ENCODE assay signal across 25 cellular contexts in the genomic region with DNA sequence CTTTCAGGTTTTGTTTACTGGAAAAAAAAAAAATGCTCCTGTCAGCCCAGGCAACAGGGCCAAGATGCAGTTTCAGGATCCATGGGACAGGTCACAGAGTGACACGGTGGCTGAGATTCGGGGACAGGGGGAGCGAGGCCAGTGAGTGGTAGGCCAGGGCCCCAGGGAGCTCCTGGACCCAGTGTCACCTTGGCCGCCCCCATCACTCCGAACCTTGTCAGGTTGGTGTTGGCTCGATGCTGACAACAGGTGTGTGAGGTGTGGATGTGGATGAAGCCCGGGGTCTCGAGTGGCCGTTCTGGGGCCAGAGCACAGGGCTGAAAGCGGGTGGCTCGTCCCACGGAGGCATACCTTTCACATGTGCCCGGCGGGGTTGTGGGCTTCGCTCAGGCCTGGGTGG. TPM values are rescaled to one million over a fixed set of nuclear protein-coding genes. Genes with fewer than 3 reads are reported as not detected.
A peak's percentile ranks its signal among the peaks of the same experiment; 100 is the strongest.
DNase-seq lines count a peak whose midpoint lies in the region; ATAC-seq, FAIRE-seq and TF ChIP-seq lines count a peak whose summit lies in the region.
"Had no signal": no experiment of that assay in that cellular context is flagged by ENCODE, and none has a peak within 500 bp of the region (broad histone marks: within the 10 kb centered on the region; RNA-seq: fewer than 3 reads in every experiment).

No MANE protein-coding gene starts in this region.

- peak overlapping the region; percentile 48 for H2AFZ ChIP-seq in IMR-90 (replicated peaks; ENCODE audit: low read length, poor library complexity)
- no peak overlapping the region for H2AFZ ChIP-seq in endothelial cell of umbilical vein (ENCODE audit: low read depth, low read length)

- H3K4me3 ChIP-seq in IMR-90 (ENCODE audit: insufficient read depth, low read depth, low read length) (no peak overlapping the region), endothelial cell of umbilical vein (replicated peaks in 1 of 3; ENCODE audit: insufficient read depth in 1 of 3, low read depth in 1 of 3, low read length in 3 of 3) (no peak overlapping the region)
- H3K4me3 ChIP-seq: left lung, ovary, upper lobe of left lung had no signal

- H3K4ac ChIP-seq in IMR-90 (ENCODE audit: low read depth, low read length) = no peak overlapping the region

- dilution Hi-C loops in IMR-90 (cut with HindIII; ENCODE audit: low sequenced_read_pairs, unreplicated experiment) (no loop called here), endothelial cell of umbilical vein (cut with MboI; ENCODE audit: extremely low pct_ligation_motif_present, low sequenced_read_pairs) (no loop called here)

- no peak overlapping the region for H3K9ac ChIP-seq in IMR-90 (ENCODE audit: low read depth, low read length)
- H3K9ac ChIP-seq in endothelial cell of umbilical vein (replicated peaks; ENCODE audit: extremely low read depth, insufficient read depth, low read length) = no peak overlapping the region

- no peaks in the 10 kb centered on the region for H3K27me3 Mint-ChIP-seq in activated CD8-positive, alpha-beta memory T cell treated with anti-CD3 and anti-CD28 coated beads, Interleukin-2, amount 10 ng/mL, durations not matched to agents 7 days and 5 days
- H3K27me3 Mint-ChIP-seq: activated naive CD8-positive, alpha-beta T cell; activated T-helper 17 cell treated with anti-CD3 and anti-CD28 coated beads, Interleukin-2, amount 50 U/mL, for 72 hours; CD4-positive, CD25-positive, alpha-beta regulatory T cell; naive thymus-derived CD4-positive, alpha-beta T cell had no signal

- no peak overlapping the region for H3K56ac ChIP-seq in IMR-90 (ENCODE audit: extremely low read depth, insufficient read depth, low read length)

- ATAC-seq in activated CD8-positive, alpha-beta memory T cell treated with anti-CD3 and anti-CD28 coated beads, Interleukin-2, amount 10 ng/mL, durations not matched to agents 7 days and 5 days = no peak
- no peak for ATAC-seq in IMR-90 (ENCODE audit: low read depth)
- ATAC-seq: activated T-helper 17 cell treated with anti-CD3 and anti-CD28 coated beads, Interleukin-2, amount 50 U/mL, for 72 hours; left lung; naive thymus-derived CD4-positive, alpha-beta T cell had no signal

- H3K4me2 ChIP-seq in IMR-90 (ENCODE audit: low read depth, low read length) (no peak overlapping the region), endothelial cell of umbilical vein (ENCODE audit: insufficient read depth, low read length) (no peak overlapping the region)

- H3K9me3 Mint-ChIP-seq in activated CD8-positive, alpha-beta memory T cell treated with anti-CD3 and anti-CD28 coated beads, Interleukin-2, amount 10 ng/mL, durations not matched to agents 7 days and 5 days (ENCODE audit: low read depth) = no peaks in the 10 kb centered on the region
- H3K9me3 Mint-ChIP-seq: activated T-helper 17 cell treated with anti-CD3 and anti-CD28 coated beads, Interleukin-2, amount 50 U/mL, for 72 hours; CD4-positive, CD25-positive, alpha-beta regulatory T cell; mesothelial cell of epicardium had no signal

- no peak overlapping the region for H2BK20ac ChIP-seq in IMR-90 (ENCODE audit: low read depth, low read length)

- peaks cover 5 to 7% of the 10 kb centered on the region in 2 experiments; a peak in 1 of 4 replicates for H3K79me1 ChIP-seq in IMR-90 (ENCODE audit: low read depth in 1 of 2, low read length in 2 of 2)

- POLR2A ChIA-PET in IMR-90 (lab: Charles Lee; ENCODE audit: unreplicated experiment) (no interaction called here), endothelial cell of umbilical vein (lab: Charles Lee) (interaction anchor here (0.7 kb wide), 1 partner anchor 202 kb away, joined by 7 read pairs; no protein-coding TSS in a partner anchor)

- H3K36me3 Mint-ChIP-seq in activated CD8-positive, alpha-beta memory T cell treated with anti-CD3 and anti-CD28 coated beads, Interleukin-2, amount 10 ng/mL, durations not matched to agents 7 days and 5 days = peaks cover 23% of the 10 kb centered on the region

- H4K91ac ChIP-seq in IMR-90 (ENCODE audit: insufficient read depth, low read depth, low read length) = no peak overlapping the region

- H3K36me3 ChIP-seq in IMR-90 (ENCODE audit: control insufficient read depth, insufficient read depth, low read length) = peaks cover 52% of the 10 kb centered on the region
- H3K36me3 ChIP-seq in endothelial cell of umbilical vein (ENCODE audit: control insufficient read depth in 2 of 2, extremely low read depth in 1 of 2, insufficient read depth in 2 of 2, low read length in 2 of 2) = peaks cover 8 to 49% of the 10 kb centered on the region in 2 experiments
- H3K36me3 ChIP-seq: ovary had no signal

- H3K9me1 ChIP-seq in IMR-90 (ENCODE audit: insufficient read depth, low read length) (no peaks in the 10 kb centered on the region), endothelial cell of umbilical vein (replicated peaks; ENCODE audit: control insufficient read depth, extremely low read depth, insufficient read depth, low read length) (no peaks in the 10 kb centered on the region)

- no peaks in the 10 kb centered on the region for H3K79me2 ChIP-seq in endothelial cell of umbilical vein (ENCODE audit: control insufficient read depth, insufficient read depth, low read length)

- FAIRE-seq in endothelial cell of umbilical vein (lab: Jason Lieb, UNC) = no peak
- FAIRE-seq: astrocyte, endometrium had no signal

- in situ Hi-C loops in IMR-90 (cut with MboI; ENCODE audit: low sequenced_read_pairs) = no loop called here

- H3K4me3 Mint-ChIP-seq in activated CD8-positive, alpha-beta memory T cell treated with anti-CD3 and anti-CD28 coated beads, Interleukin-2, amount 10 ng/mL, durations not matched to agents 7 days and 5 days = no peak overlapping the region
- H3K4me3 Mint-ChIP-seq: activated naive CD8-positive, alpha-beta T cell; activated T-helper 17 cell treated with anti-CD3 and anti-CD28 coated beads, Interleukin-2, amount 50 U/mL, for 72 hours; CD4-positive, CD25-positive, alpha-beta regulatory T cell; mesothelial cell of epicardium had no signal

- TF ChIP-seq RAD21 in IMR-90 (IDR thresholded peaks at IDR 0.05; ENCODE audit: low read length) = no peak

- H3K23ac ChIP-seq in IMR-90 (ENCODE audit: low read depth, low read length) = no peak overlapping the region

- TF ChIP-seq CTCF in IMR-90 (conservative IDR thresholded peaks at IDR 0.05; ENCODE audit: low read depth, low read length) (no peak), endothelial cell of umbilical vein (IDR thresholded peaks at IDR 0.05; ENCODE audit: extremely low read depth in 1 of 2, insufficient read depth in 1 of 2, low read depth in 1 of 2, low read length in 2 of 2) (no peak)

- CTCF ChIA-PET in activated CD8-positive, alpha-beta memory T cell treated with anti-CD3 and anti-CD28 coated beads, Interleukin-2, amount 10 ng/mL, durations not matched to agents 7 days and 5 days (lab: Charles Lee) = no interaction called here
- CTCF ChIA-PET in IMR-90 (lab: Yijun Ruan, JAX) (no interaction called here), endothelial cell of umbilical vein (lab: Charles Lee) (no interaction called here)

- H3K27ac Mint-ChIP-seq in activated CD8-positive, alpha-beta memory T cell treated with anti-CD3 and anti-CD28 coated beads, Interleukin-2, amount 10 ng/mL, durations not matched to agents 7 days and 5 days = peak overlapping the region; percentile 30
- H3K27ac Mint-ChIP-seq: activated naive CD8-positive, alpha-beta T cell; activated T-helper 17 cell treated with anti-CD3 and anti-CD28 coated beads, Interleukin-2, amount 50 U/mL, for 72 hours; CD4-positive, CD25-positive, alpha-beta regulatory T cell; mesothelial cell of epicardium had no signal

- H3K4me1 ChIP-seq in IMR-90 (ENCODE audit: control insufficient read depth, insufficient read depth, low read length) (0 out of 2 replicates have a peak, but pooled peaks cover under 1% of the 10 kb centered on the region), endothelial cell of umbilical vein (ENCODE audit: control insufficient read depth, extremely low read depth, insufficient read depth, low read length) (peaks cover 2% of the 10 kb centered on the region)

- BruUV-seq in IMR-90 (replicated peaks; lab: Mats Ljungman, UMichigan) (no TSS peak), endothelial cell of umbilical vein (replicated peaks; lab: Mats Ljungman, UMichigan) (TSS peak; percentile 32)

- peaks cover 28% of the 10 kb centered on the region for H3K4me1 Mint-ChIP-seq in activated CD8-positive, alpha-beta memory T cell treated with anti-CD3 and anti-CD28 coated beads, Interleukin-2, amount 10 ng/mL, durations not matched to agents 7 days and 5 days
- H3K4me1 Mint-ChIP-seq: mesothelial cell of epicardium had no signal

- H4K5ac ChIP-seq in IMR-90 (ENCODE audit: low read depth, low read length) = no peak overlapping the region

- DNase-seq in activated CD8-positive, alpha-beta memory T cell treated with anti-CD3 and anti-CD28 coated beads, Interleukin-2, amount 10 ng/mL, durations not matched to agents 7 days and 5 days = no peak
- no peak for DNase-seq in activated CD8-positive, alpha-beta memory T cell treated with anti-CD3 and anti-CD28 coated beads, Interleukin-2, amount 50 U/mL, for 4 hours
- DNase-seq in IMR-90 (no peak), endothelial cell of umbilical vein (ENCODE audit: low read depth, low spot score) (no peak), NCI-H526 treated with DMSO at 0.1 percent for 48 hours (lab: John Stamatoyannopoulos, UW) (no peak), NCI-H524 (lab: John Stamatoyannopoulos, UW) (no peak)
- DNase-seq: activated CD4-positive, alpha-beta T cell treated with anti-CD3 and anti-CD28 coated beads for 48 hours; caudate nucleus; CD4-positive, CD25-positive, alpha-beta regulatory T cell; dermis blood vessel endothelial cell; KG1; naive thymus-derived CD4-positive, alpha-beta T cell; NCI-H1417 treated with DMSO at 0.1 percent for 48 hours; NCI-H2081 treated with DMSO at 0.1 percent for 48 hours; ovary; substantia nigra had no signal

- no peak overlapping the region for H3K14ac ChIP-seq in IMR-90 (replicated peaks; ENCODE audit: low read depth, low read length)

- no peak overlapping the region for H2AK5ac ChIP-seq in IMR-90 (ENCODE audit: low read depth, low read length)

- no peak overlapping the region for H4K8ac ChIP-seq in IMR-90 (ENCODE audit: low read depth in 2 of 2, low read length in 2 of 2)

- no peak overlapping the region for H2BK15ac ChIP-seq in IMR-90 (ENCODE audit: low read depth, low read length)

- H3K27ac ChIP-seq in IMR-90 (ENCODE audit: insufficient read depth, low read length) (no peak overlapping the region), endothelial cell of umbilical vein (ENCODE audit: insufficient read depth, low read depth, low read length) (no peak overlapping the region)
- H3K27ac ChIP-seq: 22Rv1, left lung, ovary, upper lobe of left lung, VCaP had no signal

- no peak overlapping the region for H2BK120ac ChIP-seq in IMR-90 (ENCODE audit: low read depth, low read length)

- 99% methylated on average over 10 of the region's 15 CpGs; no CpG with 5 or more reads in 1 of the 2 experiments for WGBS in IMR-90 (ENCODE audit: extremely low coverage in 2 of 2, insufficient read length in 1 of 2), 2 experiments

- no peak overlapping the region for H2BK5ac ChIP-seq in IMR-90 (ENCODE audit: low read depth, low read length, poor library complexity, severe bottlenecking)

- intact Hi-C loops in IMR-90 (cut with micrococcal nuclease) (no loop called here), endothelial cell of umbilical vein (cut with micrococcal nuclease) (no loop called here)

- H3K9me3 ChIP-seq in IMR-90 (ENCODE audit: control insufficient read depth, insufficient read depth, low read length) (no peaks in the 10 kb centered on the region), endothelial cell of umbilical vein (replicated peaks; ENCODE audit: control insufficient read depth, insufficient read depth, low read length) (no peaks in the 10 kb centered on the region)
- H3K9me3 ChIP-seq: left lung, ovary, upper lobe of left lung had no signal

- no peak for TF ChIP-seq POLR2A in IMR-90 (IDR thresholded peaks at IDR 0.05; ENCODE audit: low read depth, low read length)
- no peak for TF ChIP-seq POLR2A in endothelial cell of umbilical vein (IDR thresholded peaks at IDR 0.05; ENCODE audit: low read depth, low read length)

- H2AK9ac ChIP-seq in IMR-90 (replicated peaks; ENCODE audit: low read depth, low read length, poor library complexity) = no peak overlapping the region

- H3K18ac ChIP-seq in IMR-90 (ENCODE audit: low read depth, low read length) = no peak overlapping the region

- H3K27me3 ChIP-seq in IMR-90 (ENCODE audit: control insufficient read depth, insufficient read depth, low read length) (no peaks in the 10 kb centered on the region), endothelial cell of umbilical vein (ENCODE audit: control insufficient read depth in 2 of 2, insufficient read depth in 2 of 2, low read length in 2 of 2) (no peaks in the 10 kb centered on the region)
- H3K27me3 ChIP-seq: left lung, ovary, upper lobe of left lung had no signal

- H4K20me1 ChIP-seq in IMR-90 (ENCODE audit: insufficient read depth, low read length) (no peaks in the 10 kb centered on the region; the same call in 1 of the 2 replicates), endothelial cell of umbilical vein (replicated peaks; ENCODE audit: control insufficient read depth, extremely low read depth, insufficient read depth, low read length) (no peaks in the 10 kb centered on the region)

RNA-seq across cellular contexts. Expression of gene UQCR11, which starts 6.1 kb away (rescaled TPM):
- 100 to 1,000 TPM; 192 to 196 TPM for total RNA-seq in activated CD8-positive, alpha-beta memory T cell treated with anti-CD3 and anti-CD28 coated beads, Interleukin-2, amount 10 ng/mL, durations not matched to agents 7 days and 5 days
- total RNA-seq in IMR-90 (2012; rRNA removed) (22.8 and 29.2 TPM in 2 replicates), endothelial cell of umbilical vein (210 and 223 TPM in 2 replicates)
- polyA plus RNA-seq in IMR-90 (2012; rRNA removed) (177 and 248 TPM in 2 replicates), endothelial cell of umbilical vein (165 and 262 TPM in 2 replicates)
- 116 and 122 TPM in 2 replicates for polyA plus RNA-seq in IMR-90 (2012; cell fraction: cytosol; rRNA removed)
- polyA plus RNA-seq in IMR-90 (2012; cell fraction: nucleus; rRNA removed; ENCODE audit: low replicate concordance) = 35.8 and 42.4 TPM in 2 replicates
- 156 and 199 TPM in 2 replicates for polyA plus RNA-seq in endothelial cell of umbilical vein (2011; cell fraction: cytosol; rRNA removed)
- 42.6 and 62.7 TPM in 2 replicates for polyA plus RNA-seq in endothelial cell of umbilical vein (2011; cell fraction: nucleus; rRNA removed)
- 156 and 442 TPM in 2 replicates for polyA plus RNA-seq in endothelial cell of umbilical vein (2012)
- 22.1 and 26.8 TPM in 2 replicates for polyA minus RNA-seq in endothelial cell of umbilical vein
- polyA minus RNA-seq in endothelial cell of umbilical vein (2011; cell fraction: cytosol; rRNA and poly(A)+ RNA removed) = 28.5 TPM
- 16.0 and 19.6 TPM in 2 replicates for polyA minus RNA-seq in endothelial cell of umbilical vein (2011; cell fraction: nucleus; rRNA and poly(A)+ RNA removed)

RNA-seq across cellular contexts. Expression of gene MBD3, which starts 18.7 kb away (rescaled TPM):
- 100 to 1,000 TPM in 1 of 2 experiments, 10 to 100 TPM in 1; 87.4 to 101 TPM for total RNA-seq in activated CD8-positive, alpha-beta memory T cell treated with anti-CD3 and anti-CD28 coated beads, Interleukin-2, amount 10 ng/mL, durations not matched to agents 7 days and 5 days
- total RNA-seq in IMR-90 (2012; rRNA removed) (42.5 and 47.5 TPM in 2 replicates), endothelial cell of umbilical vein (120 and 121 TPM in 2 replicates)
- polyA plus RNA-seq in IMR-90 (2012; rRNA removed) (66.3 and 79.9 TPM in 2 replicates), endothelial cell of umbilical vein (96.8 and 115 TPM in 2 replicates)
- polyA plus RNA-seq in IMR-90 (2012; cell fraction: cytosol; rRNA removed) = 48.0 and 72.2 TPM in 2 replicates
- 121 and 247 TPM in 2 replicates for polyA plus RNA-seq in IMR-90 (2012; cell fraction: nucleus; rRNA removed; ENCODE audit: low replicate concordance)
- polyA plus RNA-seq in endothelial cell of umbilical vein (2011; cell fraction: cytosol; rRNA removed) = 51.3 and 79.1 TPM in 2 replicates
- polyA plus RNA-seq in endothelial cell of umbilical vein (2011; cell fraction: nucleus; rRNA removed) = 104 and 107 TPM in 2 replicates
- 58.1 and 61.5 TPM in 2 replicates for polyA plus RNA-seq in endothelial cell of umbilical vein (2012)
- 53.4 and 63.3 TPM in 2 replicates for polyA minus RNA-seq in endothelial cell of umbilical vein
- polyA minus RNA-seq in endothelial cell of umbilical vein (2011; cell fraction: cytosol; rRNA and poly(A)+ RNA removed) = 88.7 TPM
- 34.2 and 42.2 TPM in 2 replicates for polyA minus RNA-seq in endothelial cell of umbilical vein (2011; cell fraction: nucleus; rRNA and poly(A)+ RNA removed)

RNA-seq across cellular contexts. Expression of gene TCF3, which starts 41.1 kb away (rescaled TPM):
- 100 to 1,000 TPM; 116 to 124 TPM for total RNA-seq in activated CD8-positive, alpha-beta memory T cell treated with anti-CD3 and anti-CD28 coated beads, Interleukin-2, amount 10 ng/mL, durations not matched to agents 7 days and 5 days
- 29.9 and 37.5 TPM in 2 replicates for total RNA-seq in IMR-90 (2012; rRNA removed)
- polyA plus RNA-seq in IMR-90 (2012; rRNA removed) = 127 and 144 TPM in 2 replicates
- 84.8 and 172 TPM in 2 replicates for polyA plus RNA-seq in IMR-90 (2012; cell fraction: cytosol; rRNA removed)
- polyA plus RNA-seq in IMR-90 (2012; cell fraction: nucleus; rRNA removed; ENCODE audit: low replicate concordance) = 238 and 454 TPM in 2 replicates
- total RNA-seq in endothelial cell of umbilical vein = 193 and 197 TPM in 2 replicates
- 147 and 202 TPM in 2 replicates for polyA plus RNA-seq in endothelial cell of umbilical vein
- 111 and 153 TPM in 2 replicates for polyA plus RNA-seq in endothelial cell of umbilical vein (2011; cell fraction: cytosol; rRNA removed)
- polyA plus RNA-seq in endothelial cell of umbilical vein (2011; cell fraction: nucleus; rRNA removed) = 216 and 222 TPM in 2 replicates
- polyA plus RNA-seq in endothelial cell of umbilical vein (2012) = 146 and 182 TPM in 2 replicates
- 49.3 and 59.6 TPM in 2 replicates for polyA minus RNA-seq in endothelial cell of umbilical vein
- polyA minus RNA-seq in endothelial cell of umbilical vein (2011; cell fraction: cytosol; rRNA and poly(A)+ RNA removed) = 139 TPM
- polyA minus RNA-seq in endothelial cell of umbilical vein (2011; cell fraction: nucleus; rRNA and poly(A)+ RNA removed) = 27.0 and 53.7 TPM in 2 replicates

RNA-seq across cellular contexts. Expression of gene MEX3D, which starts 43.2 kb away (rescaled TPM):
- total RNA-seq in activated CD8-positive, alpha-beta memory T cell treated with anti-CD3 and anti-CD28 coated beads, Interleukin-2, amount 10 ng/mL, durations not matched to agents 7 days and 5 days = 1 to 10 TPM; 7.6 to 9.5 TPM
- 9.1 and 11.9 TPM in 2 replicates for total RNA-seq in IMR-90 (2012; rRNA removed)
- 9.6 and 18.2 TPM in 2 replicates for polyA plus RNA-seq in IMR-90 (2012; rRNA removed)
- 9.3 and 32.6 TPM in 2 replicates for polyA plus RNA-seq in IMR-90 (2012; cell fraction: cytosol; rRNA removed)
- 7.9 and 22.2 TPM in 2 replicates for polyA plus RNA-seq in IMR-90 (2012; cell fraction: nucleus; rRNA removed; ENCODE audit: low replicate concordance)
- 96.7 and 98.5 TPM in 2 replicates for total RNA-seq in endothelial cell of umbilical vein
- polyA plus RNA-seq in endothelial cell of umbilical vein = 30.0 and 45.7 TPM in 2 replicates
- 9.6 and 20.1 TPM in 2 replicates for polyA plus RNA-seq in endothelial cell of umbilical vein (2011; cell fraction: cytosol; rRNA removed)
- polyA plus RNA-seq in endothelial cell of umbilical vein (2011; cell fraction: nucleus; rRNA removed) = 7.9 and 8.8 TPM in 2 replicates
- polyA plus RNA-seq in endothelial cell of umbilical vein (2012) = 15.5 and 28.4 TPM in 2 replicates
- 16.5 and 24.0 TPM in 2 replicates for polyA minus RNA-seq in endothelial cell of umbilical vein
- 35.4 TPM for polyA minus RNA-seq in endothelial cell of umbilical vein (2011; cell fraction: cytosol; rRNA and poly(A)+ RNA removed)
- polyA minus RNA-seq in endothelial cell of umbilical vein (2011; cell fraction: nucleus; rRNA and poly(A)+ RNA removed) = 6.3 and 18.9 TPM in 2 replicates
- polyA plus RNA-seq: naive thymus-derived CD4-positive, alpha-beta T cell had no signal
